Comparison of ENCODE assay signal across 1 cellular context in the genomic region with DNA sequence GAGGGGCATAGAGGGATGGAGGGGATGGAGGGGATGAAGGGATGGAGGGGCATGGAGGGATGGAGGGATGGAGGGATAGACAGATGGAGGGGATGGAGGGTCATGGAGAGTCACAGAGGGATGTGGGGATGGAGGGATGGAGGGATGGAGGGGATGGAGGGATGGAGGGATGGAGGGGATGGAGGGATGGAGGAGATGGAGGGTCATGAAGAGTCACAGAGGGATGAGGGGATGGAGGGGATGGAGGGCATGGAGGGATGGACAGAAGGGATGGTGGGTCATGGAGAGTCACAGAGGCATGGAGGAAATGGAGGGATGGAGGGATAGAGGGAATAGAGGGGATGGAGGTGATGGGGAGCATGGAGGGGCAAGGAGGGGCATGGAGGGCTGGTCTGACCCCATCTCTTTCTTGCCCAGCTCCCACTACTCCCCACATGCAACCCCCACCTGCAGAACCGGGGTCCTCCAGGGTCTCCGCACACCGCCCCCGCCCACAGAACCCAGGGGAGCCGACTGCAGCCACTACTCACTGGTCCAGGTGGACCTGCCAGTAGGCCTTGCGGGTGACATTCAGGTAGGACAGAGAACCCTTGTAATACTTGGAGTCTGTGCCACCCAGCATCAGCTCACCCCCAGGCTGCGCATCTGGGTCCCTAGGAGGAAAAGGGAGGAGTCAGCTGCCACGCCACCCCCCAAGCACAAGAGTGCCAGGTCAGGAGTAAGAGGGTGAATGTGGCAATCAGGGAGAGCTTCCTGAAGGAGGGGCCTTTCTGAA.
TF ChIP-seq lines count a peak whose summit lies in the region.

No MANE protein-coding gene starts in this region.

TF ChIP-seq in SK-N-SH, 30 proteins besides CTCF, POLR2A, EP300 and RAD21:
- TF ChIP-seq MAX (IDR thresholded peaks at IDR 0.05; ENCODE audit: low read depth) (no peak), GABPA (IDR thresholded peaks at IDR 0.05; ENCODE audit: low read depth) (no peak), FOSL2 (IDR thresholded peaks at IDR 0.05; ENCODE audit: borderline replicate concordance, low read depth) (no peak), MXI1 (IDR thresholded peaks at IDR 0.05; ENCODE audit: low read depth, low read length) (no peak)
